8 cellular contexts compared by ENCODE assay signal in genomic region chr6:133923938-133924593, GRCh38. TPM values are rescaled to one million over a fixed set of nuclear protein-coding genes. Genes with fewer than 3 reads are reported as not detected.
DNase-seq lines count a peak whose midpoint lies in the region; ATAC-seq and TF ChIP-seq lines count a peak whose summit lies in the region.

No MANE protein-coding gene starts in this region.

- no peaks in the 10 kb centered on the region for H3K4me1 ChIP-seq in neutrophil (ENCODE audit: control insufficient read depth in 1 of 2, insufficient read depth in 1 of 2, low read depth in 1 of 2, low read length in 1 of 2)
- H3K4me1 ChIP-seq in upper lobe of left lung = peaks cover 0 to 4% (median 0%) of the 10 kb centered on the region in 4 donors

- ATAC-seq in GM21529 (IDR thresholded peaks at IDR 0.05; ENCODE audit: unreplicated experiment) (peak; percentile 81), upper lobe of left lung (ENCODE audit: low FRiP score in 2 of 2) (peak; percentile 80 to 92)

- WGBS in upper lobe of left lung, 2 donors = 23 to 28% methylated on average over 6 of the region's 6 CpGs

- H3K36me3 ChIP-seq in neutrophil = no peaks in the 10 kb centered on the region
- H3K36me3 ChIP-seq in upper lobe of left lung = no peaks in the 10 kb centered on the region

- H3K27ac ChIP-seq in neutrophil = no peak overlapping the region
- H3K27ac ChIP-seq in upper lobe of left lung = no peak overlapping the region

- DNase-seq in DMS79 treated with DMSO at 0.1 percent for 48 hours (lab: John Stamatoyannopoulos, UW) (peak; percentile 61), OCI-M2 (lab: John Stamatoyannopoulos, UW; ENCODE audit: unreplicated experiment) (peak; percentile 43), fibroblast of the aortic adventitia (ENCODE audit: low read depth) (peak; percentile 91), upper lobe of left lung (peak in 1 of 2 donors; percentile 53)
- DNase-seq in activated T-cell treated with anti-CD3 and anti-CD28 coated beads, Interleukin-2, amount 50 U/mL, for 48 hours = peak; percentile 44 to 52

- H3K9me3 ChIP-seq in neutrophil (no peaks in the 10 kb centered on the region), upper lobe of left lung (no peaks in the 10 kb centered on the region)

- peak; percentile 98 for TF ChIP-seq RAD21 in Ishikawa (IDR thresholded peaks at IDR 0.05; ENCODE audit: low read depth)

- peak; percentile 81 for TF ChIP-seq CTCF in fibroblast of the aortic adventitia (IDR thresholded peaks at IDR 0.05; ENCODE audit: insufficient read depth, low read length)
- TF ChIP-seq CTCF in neutrophil (IDR thresholded peaks at IDR 0.05) = peak; percentile 62
- peak; percentile 75 to 90 (median 86) for TF ChIP-seq CTCF in upper lobe of left lung (IDR thresholded peaks at IDR 0.05)

- TF ChIP-seq EP300 in Ishikawa (IDR thresholded peaks at IDR 0.05; ENCODE audit: borderline replicate concordance) (no peak), upper lobe of left lung (IDR thresholded peaks at IDR 0.05) (no peak)

- TF ChIP-seq POLR2A in upper lobe of left lung (IDR thresholded peaks at IDR 0.05) = no peak

- H3K4me3 ChIP-seq in fibroblast of the aortic adventitia (ENCODE audit: low read depth, low read length) = no peak overlapping the region
- no peak overlapping the region for H3K4me3 ChIP-seq in neutrophil (ENCODE audit: low read depth in 1 of 2, low read length in 1 of 2)
- H3K4me3 ChIP-seq in upper lobe of left lung = no peak overlapping the region

- peaks cover 50% of the 10 kb centered on the region for H3K27me3 ChIP-seq in neutrophil
- H3K27me3 ChIP-seq in upper lobe of left lung = peaks cover 0 to under 1% (median 0%) of the 10 kb centered on the region in 4 donors

TF ChIP-seq in Ishikawa, 13 proteins besides CTCF, POLR2A, EP300 and RAD21:
- TF ChIP-seq ZBTB7A (IDR thresholded peaks at IDR 0.05; ENCODE audit: low read depth) (no peak), CREB1 (IDR thresholded peaks at IDR 0.05; ENCODE audit: low read depth) (no peak), EGR1 (IDR thresholded peaks at IDR 0.05) (no peak), TEAD4 (IDR thresholded peaks at IDR 0.05) (no peak), REST (IDR thresholded peaks at IDR 0.05; ENCODE audit: low read depth) (no peak), MAX (IDR thresholded peaks at IDR 0.05) (no peak), TAF1 (IDR thresholded peaks at IDR 0.05; ENCODE audit: low read depth) (no peak), TCF12 (IDR thresholded peaks at IDR 0.05; ENCODE audit: low read depth) (no peak), NFIC (IDR thresholded peaks at IDR 0.05) (no peak), USF1 (IDR thresholded peaks at IDR 0.05) (no peak), CEBPB (IDR thresholded peaks at IDR 0.05) (no peak), FOXM1 (IDR thresholded peaks at IDR 0.05; ENCODE audit: borderline replicate concordance, low read depth) (no peak), YY1 (IDR thresholded peaks at IDR 0.05; ENCODE audit: low read depth) (no peak)

RNA-seq across cellular contexts. Expression of gene TBPL1, which starts 29.0 kb away (rescaled TPM):
- total RNA-seq in fibroblast of the aortic adventitia (ENCODE audit: low replicate concordance) = 10.9 and 30.2 TPM in 2 replicates
- 10 to 100 TPM in 2 of 6 donors, 1 to 10 TPM in 4; 2.6 to 18.0 (median 9.5) TPM for total RNA-seq in upper lobe of left lung

RNA-seq across cellular contexts. Expression of gene TCF21, which starts 35.2 kb away (rescaled TPM):
- total RNA-seq in fibroblast of the aortic adventitia (ENCODE audit: low replicate concordance) (2.9 and 5.0 TPM in 2 replicates), upper lobe of left lung (10 to 100 TPM; 13.8 to 68.6 (median 30.2) TPM)
